Comparison of ENCODE assay signal across 21 cellular contexts in genomic region chr17:1042486-1042885, GRCh38. TPM values are rescaled to one million over a fixed set of nuclear protein-coding genes. Genes with fewer than 3 reads are reported as not detected.
DNase-seq lines count a peak whose midpoint lies in the region; ATAC-seq and TF ChIP-seq lines count a peak whose summit lies in the region.
"Had no signal": no experiment of that assay in that cellular context is flagged by ENCODE, and none has a peak within 500 bp of the region (broad histone marks: within the 10 kb centered on the region; RNA-seq: fewer than 3 reads in every experiment).

No MANE protein-coding gene starts in this region.

- WGBS in mesenchymal stem cell = 95% methylated on average over 19 of the region's 19 CpGs
- 92 to 93% methylated on average over 19 of the region's 19 CpGs for WGBS in aorta, 2 donors

- H3K4me3 Mint-ChIP-seq in chondrocyte (ENCODE audit: unreplicated experiment) (no peak overlapping the region), glutamatergic neuron (ENCODE audit: unreplicated experiment) (peak overlapping the region; percentile 56)
- H3K4me3 Mint-ChIP-seq: CD4-positive, CD25-positive, alpha-beta regulatory T cell had no signal

- no peak overlapping the region for H2BK5ac ChIP-seq in mesenchymal stem cell (ENCODE audit: low read depth, low read length, poor library complexity, severe bottlenecking)

- H2BK15ac ChIP-seq in mesenchymal stem cell (ENCODE audit: low read depth, poor library complexity, severe bottlenecking) = no peak overlapping the region

- no peak for ATAC-seq in aorta (ENCODE audit: low FRiP score)
- ATAC-seq in GM21717 (IDR thresholded peaks at IDR 0.05; ENCODE audit: unreplicated experiment) = no peak
- no peak for ATAC-seq in GM21526 (IDR thresholded peaks at IDR 0.05; ENCODE audit: low FRiP score, unreplicated experiment)

- H3K27ac ChIP-seq in mesenchymal stem cell (ENCODE audit: low read length, poor library complexity, severe bottlenecking) = no peak overlapping the region
- H3K27ac ChIP-seq in aorta (ENCODE audit: low read depth in 1 of 2, low read length in 2 of 2) = no peak overlapping the region
- H3K27ac ChIP-seq: GM23248, KMS-11, PC-9 had no signal

- peaks cover 38 to 77% of the 10 kb centered on the region in 2 experiments for H3K36me3 ChIP-seq in mesenchymal stem cell (ENCODE audit: control insufficient read depth in 1 of 2, insufficient read depth in 2 of 2, low read depth in 1 of 2, low read length in 2 of 2)
- no peaks in the 10 kb centered on the region for H3K36me3 ChIP-seq in aorta (ENCODE audit: control insufficient read depth in 1 of 2, insufficient read depth in 2 of 2, low read length in 1 of 2)
- H3K36me3 ChIP-seq: HAP-1 had no signal

- H3K36me3 Mint-ChIP-seq in chondrocyte (ENCODE audit: low read depth) = peaks cover 11% of the 10 kb centered on the region
- H3K36me3 Mint-ChIP-seq in glutamatergic neuron (ENCODE audit: unreplicated experiment) = peaks cover 11% of the 10 kb centered on the region

- H3K9me3 Mint-ChIP-seq in chondrocyte (ENCODE audit: low read depth) (no peaks in the 10 kb centered on the region), glutamatergic neuron (ENCODE audit: unreplicated experiment) (peaks cover 13% of the 10 kb centered on the region)
- H3K9me3 Mint-ChIP-seq: CD4-positive, CD25-positive, alpha-beta regulatory T cell had no signal

- no peak overlapping the region for H2AFZ ChIP-seq in mesenchymal stem cell (ENCODE audit: low read depth, low read length)
- H2AFZ ChIP-seq: GM23248, PC-9 had no signal

- H3K27me3 ChIP-seq in mesenchymal stem cell (ENCODE audit: control insufficient read depth in 1 of 2, insufficient read depth in 1 of 2, low read length in 2 of 2) = no peaks in the 10 kb centered on the region
- H3K27me3 ChIP-seq in aorta (ENCODE audit: control insufficient read depth in 1 of 2, insufficient read depth in 2 of 2, low read length in 1 of 2) = no peaks in the 10 kb centered on the region

- no peak overlapping the region for H2BK120ac ChIP-seq in mesenchymal stem cell (ENCODE audit: low read depth, low read length)

- H3K9me3 ChIP-seq in mesenchymal stem cell (ENCODE audit: control insufficient read depth, low read length) (no peaks in the 10 kb centered on the region), aorta (ENCODE audit: control insufficient read depth, low read length) (no peaks in the 10 kb centered on the region)
- H3K9me3 ChIP-seq: HAP-1 had no signal

- H2BK12ac ChIP-seq in mesenchymal stem cell (ENCODE audit: low read length in 2 of 2) = no peak overlapping the region

- TF ChIP-seq CTCF in chondrocyte (IDR thresholded peaks at IDR 0.05) (no peak), glutamatergic neuron (IDR thresholded peaks at IDR 0.05; ENCODE audit: partially characterized antibody, unreplicated experiment) (no peak)

- H3K79me1 ChIP-seq in mesenchymal stem cell (replicated peaks; ENCODE audit: low read length, poor library complexity, severe bottlenecking) = peaks cover 56% of the 10 kb centered on the region

- no peak overlapping the region for H3K9ac ChIP-seq in mesenchymal stem cell (ENCODE audit: low read length)
- H3K9ac ChIP-seq: GM23248, KMS-11 had no signal

- no peak overlapping the region for H3K14ac ChIP-seq in mesenchymal stem cell (ENCODE audit: low read length in 2 of 2)

- no peak overlapping the region for H3K4me3 ChIP-seq in mesenchymal stem cell (ENCODE audit: insufficient read depth in 1 of 2, low read depth in 1 of 2, low read length in 2 of 2)
- no peak overlapping the region for H3K4me3 ChIP-seq in aorta (ENCODE audit: low read length in 2 of 2)
- H3K4me3 ChIP-seq: GM23248, HAP-1, PC-9 had no signal

- intact Hi-C loops in aorta (cut with DNase I) = no loop called here

- peak; percentile 46 for DNase-seq in chondrocyte (ENCODE audit: low spot score)
- no peak for DNase-seq in glutamatergic neuron
- DNase-seq in mesenchymal stem cell = no peak
- peak; percentile 26 for DNase-seq in aorta
- DNase-seq in activated CD4-positive, alpha-beta T cell treated with anti-CD3 and anti-CD28 coated beads, Interleukin-2, amount 50 U/mL, for 1 hour = no peak
- DNase-seq: CD4-positive, CD25-positive, alpha-beta regulatory T cell; EL; GM23248; NCI-H1105; NCI-H146; NCI-H2029; NCI-H226; NCI-H510A treated with DMSO at 0.1 percent for 48 hours; NCI-H748 treated with DMSO at 0.1 percent for 48 hours; PC-9; RPMI8226; SIG-M5 had no signal

- H3K18ac ChIP-seq in mesenchymal stem cell (ENCODE audit: low read depth in 1 of 2, low read length in 2 of 2) = no peak overlapping the region

- no peak overlapping the region for H3K27ac Mint-ChIP-seq in chondrocyte (ENCODE audit: unreplicated experiment)
- H3K27ac Mint-ChIP-seq in glutamatergic neuron (ENCODE audit: unreplicated experiment) = peak overlapping the region; percentile 59
- H3K27ac Mint-ChIP-seq: CD4-positive, CD25-positive, alpha-beta regulatory T cell had no signal

- H4K8ac ChIP-seq in mesenchymal stem cell (ENCODE audit: low read length) = no peak overlapping the region

- H3K4me1 ChIP-seq in mesenchymal stem cell (ENCODE audit: control insufficient read depth, insufficient read depth, low read depth, low read length) (peaks cover 22% of the 10 kb centered on the region), aorta (ENCODE audit: control insufficient read depth in 1 of 2, insufficient read depth in 2 of 2, low read length in 2 of 2) (peaks cover 0 to 5% of the 10 kb centered on the region in 2 donors)
- H3K4me1 ChIP-seq: HAP-1 had no signal

- H3K23ac ChIP-seq in mesenchymal stem cell (ENCODE audit: low read length in 2 of 2) = no peak overlapping the region

- H2AK5ac ChIP-seq in mesenchymal stem cell (ENCODE audit: low read length, severe bottlenecking) = no peak overlapping the region

- H3K4me1 Mint-ChIP-seq in chondrocyte (ENCODE audit: low read depth) = peaks cover 51% of the 10 kb centered on the region
- H3K4me1 Mint-ChIP-seq in glutamatergic neuron (ENCODE audit: low read depth, unreplicated experiment) = peaks cover 38% of the 10 kb centered on the region

- H4K91ac ChIP-seq in mesenchymal stem cell (ENCODE audit: low read length) = peak overlapping the region; percentile 12

- H3K4me2 ChIP-seq in mesenchymal stem cell (ENCODE audit: low read length, poor library complexity, severe bottlenecking) = no peak overlapping the region
- H3K4me2 ChIP-seq: KMS-11, PC-9 had no signal

- H3K27me3 Mint-ChIP-seq in chondrocyte (ENCODE audit: low read depth) = no peaks in the 10 kb centered on the region
- peaks cover 23% of the 10 kb centered on the region for H3K27me3 Mint-ChIP-seq in glutamatergic neuron (ENCODE audit: unreplicated experiment)
- H3K27me3 Mint-ChIP-seq: CD4-positive, CD25-positive, alpha-beta regulatory T cell had no signal

- H3K4ac ChIP-seq in mesenchymal stem cell (ENCODE audit: low read depth in 1 of 2, low read length in 2 of 2) = no peak overlapping the region

RNA-seq across cellular contexts. Expression of gene TIMM22, which starts 45.6 kb away (rescaled TPM):
- total RNA-seq in chondrocyte (10.0 to 13.1 TPM (median 10.3 TPM) in 3 replicates), glutamatergic neuron (ENCODE audit: unreplicated experiment) (22.0 TPM), aorta (1 to 10 TPM; 7.7 to 9.1 TPM)
- 14.9 TPM for polyA plus RNA-seq in mesenchymal stem cell (2013, experiment 1 of 2)
- polyA plus RNA-seq in mesenchymal stem cell (2013, experiment 2 of 2) = 15.8 TPM
- 1 to 10 TPM; 8.4 to 9.1 TPM for polyA plus RNA-seq in aorta

Comparison
In these comparisons a context has a peak if more than half of its experiments do, and no peak if none do; other contexts are left out.
1. DNase-seq: peak in chondrocyte (single experiment) and aorta (2 of 2); none in glutamatergic neuron (single experiment), mesenchymal stem cell (single experiment) and activated CD4-positive, alpha-beta T cell treated with anti-CD3 and anti-CD28 coated beads, Interleukin-2, amount 50 U/mL, for 1 hour (single experiment).